11 cellular contexts compared by ENCODE assay signal in the genomic region with DNA sequence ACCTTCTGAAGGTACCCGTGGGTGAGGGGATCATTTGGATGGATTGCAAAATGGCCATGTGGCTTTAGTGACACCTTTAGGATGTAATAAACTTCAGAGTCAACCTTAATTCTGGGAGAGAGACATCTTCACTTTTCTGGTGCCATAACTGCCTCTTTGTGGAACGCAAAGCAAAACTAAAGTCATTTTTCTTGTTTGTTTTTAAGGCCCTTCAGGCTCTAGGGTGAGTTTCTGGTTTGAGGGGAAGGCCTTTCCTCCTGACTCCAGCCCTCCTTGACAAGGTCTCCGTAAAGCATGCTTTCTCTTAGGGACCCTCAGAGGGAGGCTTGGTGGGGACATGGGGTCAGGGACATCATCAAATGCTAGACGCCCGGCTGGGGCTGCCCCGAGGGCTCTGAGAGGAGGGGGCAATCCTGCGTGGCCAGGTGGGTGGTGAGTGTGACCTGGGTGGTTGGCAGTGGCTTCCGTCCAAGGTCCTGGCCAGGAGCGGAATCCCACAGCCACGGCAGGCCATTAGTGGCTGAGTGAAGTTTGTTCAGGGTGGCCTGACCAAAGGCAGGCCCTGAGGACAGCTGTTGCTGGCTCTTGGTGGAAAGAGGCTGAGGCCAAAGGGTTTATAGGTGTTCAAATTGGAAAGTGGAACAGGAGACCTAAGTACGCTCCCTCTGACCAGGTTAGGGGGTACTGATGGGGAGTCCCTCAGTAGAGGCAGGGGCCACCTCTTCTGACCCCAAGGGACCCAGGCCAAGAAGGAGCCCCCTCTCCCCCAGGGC.
A peak's percentile ranks its signal among the peaks of the same experiment; 100 is the strongest.
DNase-seq lines count a peak whose midpoint lies in the region; ATAC-seq and TF ChIP-seq lines count a peak whose summit lies in the region.
"Had no signal": no experiment of that assay in that cellular context is flagged by ENCODE, and none has a peak within 500 bp of the region (broad histone marks: within the 10 kb centered on the region; RNA-seq: fewer than 3 reads in every experiment).

No MANE protein-coding gene starts in this region.

- intact Hi-C loops in ascending aorta (cut with DNase I): no loop called here

- H3K4me1 ChIP-seq in ascending aorta: peaks cover 18 to 50% of the 10 kb centered on the region in 2 donors
- peaks cover 5 to 53% (median 39%) of the 10 kb centered on the region in 5 donors for H3K4me1 ChIP-seq in subcutaneous abdominal adipose tissue (ENCODE audit: control insufficient read depth in 5 of 5, insufficient read depth in 5 of 5, low read length in 5 of 5)

- no peak for ATAC-seq in activated CD8-positive, alpha-beta memory T cell treated with anti-CD3 and anti-CD28 coated beads, Interleukin-2, amount 10 ng/mL, durations not matched to agents 7 days and 5 days
- no peak for ATAC-seq in GM19328 (IDR thresholded peaks at IDR 0.05; ENCODE audit: unreplicated experiment)

- no peaks in the 10 kb centered on the region for H3K27me3 Mint-ChIP-seq in activated CD8-positive, alpha-beta memory T cell treated with anti-CD3 and anti-CD28 coated beads, Interleukin-2, amount 10 ng/mL, durations not matched to agents 7 days and 5 days

- no peak overlapping the region for H3K4me3 Mint-ChIP-seq in activated CD8-positive, alpha-beta memory T cell treated with anti-CD3 and anti-CD28 coated beads, Interleukin-2, amount 10 ng/mL, durations not matched to agents 7 days and 5 days

- H3K4me1 Mint-ChIP-seq in activated CD8-positive, alpha-beta memory T cell treated with anti-CD3 and anti-CD28 coated beads, Interleukin-2, amount 10 ng/mL, durations not matched to agents 7 days and 5 days: peaks cover 30% of the 10 kb centered on the region

- TF ChIP-seq CTCF in ascending aorta (IDR thresholded peaks at IDR 0.05): no peak

- H3K4me3 ChIP-seq in ascending aorta (no peak overlapping the region), subcutaneous abdominal adipose tissue (ENCODE audit: low read depth in 1 of 5, low read length in 5 of 5) (no peak overlapping the region)
- H3K4me3 ChIP-seq: MG63, thyroid gland had no signal

- peak overlapping the region; percentile 27 for H3K27ac Mint-ChIP-seq in activated CD8-positive, alpha-beta memory T cell treated with anti-CD3 and anti-CD28 coated beads, Interleukin-2, amount 10 ng/mL, durations not matched to agents 7 days and 5 days

- H3K36me3 ChIP-seq in ascending aorta (no peaks in the 10 kb centered on the region), subcutaneous abdominal adipose tissue (ENCODE audit: control insufficient read depth in 5 of 5, insufficient read depth in 5 of 5, low read length in 5 of 5) (no peaks in the 10 kb centered on the region)
- H3K36me3 ChIP-seq: thyroid gland had no signal

- no peak overlapping the region for H3K9ac ChIP-seq in subcutaneous abdominal adipose tissue (ENCODE audit: low read length in 5 of 5)

- H3K36me3 Mint-ChIP-seq in activated CD8-positive, alpha-beta memory T cell treated with anti-CD3 and anti-CD28 coated beads, Interleukin-2, amount 10 ng/mL, durations not matched to agents 7 days and 5 days: peaks cover 2% of the 10 kb centered on the region

- CTCF ChIA-PET in activated CD8-positive, alpha-beta memory T cell treated with anti-CD3 and anti-CD28 coated beads, Interleukin-2, amount 10 ng/mL, durations not matched to agents 7 days and 5 days (lab: Charles Lee): no interaction called here

- no peaks in the 10 kb centered on the region for H3K9me3 ChIP-seq in ascending aorta
- H3K9me3 ChIP-seq in subcutaneous abdominal adipose tissue (ENCODE audit: control insufficient read depth in 5 of 5, low read length in 5 of 5): peaks cover 0 to 8% (median 5%) of the 10 kb centered on the region in 5 donors
- H3K9me3 ChIP-seq: thyroid gland had no signal

- no peaks in the 10 kb centered on the region for H3K27me3 ChIP-seq in ascending aorta
- H3K27me3 ChIP-seq in subcutaneous abdominal adipose tissue (ENCODE audit: control insufficient read depth in 5 of 5, insufficient read depth in 4 of 5, low read length in 5 of 5): peaks cover 0 to 12% (median 0%) of the 10 kb centered on the region in 5 donors
- H3K27me3 ChIP-seq: MG63, thyroid gland had no signal

- no peak for DNase-seq in activated CD8-positive, alpha-beta memory T cell treated with anti-CD3 and anti-CD28 coated beads, Interleukin-2, amount 10 ng/mL, durations not matched to agents 7 days and 5 days
- no peak for DNase-seq in activated CD8-positive, alpha-beta memory T cell treated with anti-CD3 and anti-CD28 coated beads, Interleukin-2, amount 50 U/mL, for 48 hours
- DNase-seq in ascending aorta (ENCODE audit: low spot score in 2 of 2) (peak; percentile 5 to 63), mesenteric fat pad (ENCODE audit: low spot score) (peak; percentile 81), NCI-H1092 (lab: John Stamatoyannopoulos, UW) (no peak), SIG-M5 treated with dmso at 0.1 percent for 504 hours (lab: John Stamatoyannopoulos, UW; ENCODE audit: unreplicated experiment) (no peak)
- DNase-seq: midbrain had no signal

- H3K27ac ChIP-seq in ascending aorta (peak overlapping the region in 1 of 2 donors; percentile 75), subcutaneous abdominal adipose tissue (ENCODE audit: low read depth, low read length) (peak overlapping the region; percentile 76)
- H3K27ac ChIP-seq: thyroid gland had no signal

- no peaks in the 10 kb centered on the region for H3K9me3 Mint-ChIP-seq in activated CD8-positive, alpha-beta memory T cell treated with anti-CD3 and anti-CD28 coated beads, Interleukin-2, amount 10 ng/mL, durations not matched to agents 7 days and 5 days (ENCODE audit: low read depth)

Comparison
In these comparisons a context has a peak if more than half of its experiments do, and no peak if none do; other contexts are left out.
1. DNase-seq: peak in ascending aorta (2 of 2) and mesenteric fat pad (single experiment); none in activated CD8-positive, alpha-beta memory T cell treated with anti-CD3 and anti-CD28 coated beads, Interleukin-2, amount 10 ng/mL, durations not matched to agents 7 days and 5 days (single experiment), activated CD8-positive, alpha-beta memory T cell treated with anti-CD3 and anti-CD28 coated beads, Interleukin-2, amount 50 U/mL, for 48 hours (single experiment), NCI-H1092 (single experiment) and SIG-M5 treated with dmso at 0.1 percent for 504 hours (single experiment).